Comparison of ENCODE assay signal across 1 cellular context in genomic region chr21:36141513-36141925, GRCh38.
A peak's percentile ranks its signal among the peaks of the same experiment; 100 is the strongest.
TF ChIP-seq lines count a peak whose summit lies in the region.

No MANE protein-coding gene starts in this region.

TF ChIP-seq in K562, 482 proteins besides CTCF, POLR2A, EP300 and RAD21 (continued from another document):
- TF ChIP-seq SRSF7 (optimal IDR thresholded peaks at IDR 0.05; ENCODE audit: low read depth, low read length) (no peak), ZNF57 (CRISPR knock-in tag; IDR thresholded peaks at IDR 0.05) (no peak), NELFE (IDR thresholded peaks at IDR 0.05; ENCODE audit: insufficient read depth, insufficient read length) (no peak), HNRNPLL (IDR thresholded peaks at IDR 0.05; ENCODE audit: low read depth, low read length, poor library complexity, severe bottlenecking) (no peak), ZNF717 (CRISPR knock-in tag; IDR thresholded peaks at IDR 0.05) (no peak), RREB1 (CRISPR knock-in tag; IDR thresholded peaks at IDR 0.05) (0 out of 2 replicates have a peak, but pooled peaks have one; percentile 49), MBD2 (IDR thresholded peaks at IDR 0.05; ENCODE audit: borderline replicate concordance, low read depth) (no peak), EZH2 (IDR thresholded peaks at IDR 0.05; ENCODE audit: borderline replicate concordance, low read depth, low read length) (no peak), MBD1 (CRISPR knock-in tag; IDR thresholded peaks at IDR 0.05) (no peak), ELF4 (CRISPR knock-in tag; IDR thresholded peaks at IDR 0.05) (no peak), ZBTB43 (CRISPR knock-in tag; IDR thresholded peaks at IDR 0.05) (no peak), ZBED1 (IDR thresholded peaks at IDR 0.05) (no peak), NFXL1 (CRISPR knock-in tag; IDR thresholded peaks at IDR 0.05) (no peak), ZBTB17 (CRISPR knock-in tag; IDR thresholded peaks at IDR 0.05) (no peak), MTF1 (CRISPR knock-in tag; IDR thresholded peaks at IDR 0.05; ENCODE audit: borderline replicate concordance) (no peak), AFF1 (IDR thresholded peaks at IDR 0.05; ENCODE audit: low read depth in 1 of 2, partially characterized antibody in 2 of 2) (no peak), CLOCK (CRISPR knock-in tag; IDR thresholded peaks at IDR 0.05; ENCODE audit: borderline replicate concordance) (no peak)
